1 cellular context compared by ENCODE assay signal in genomic region chr15:80152896-80153876, GRCh38.
TF ChIP-seq lines count a peak whose summit lies in the region.

Gene FAH, plus strand, starts transcription at chr15:80152999. Its CDS starts 56 bp downstream, at chr15:80153055.

TF ChIP-seq in HepG2, 621 proteins besides CTCF, POLR2A, EP300 and RAD21 (continued from another document and continues in another):
- TF ChIP-seq ZBTB37 (CRISPR knock-in tag; IDR thresholded peaks at IDR 0.05) (no peak), ZNF550 (CRISPR knock-in tag; IDR thresholded peaks at IDR 0.05; ENCODE audit: borderline replicate concordance) (no peak), ZNF33B (CRISPR knock-in tag; IDR thresholded peaks at IDR 0.05) (no peak), TMF1 (CRISPR knock-in tag; IDR thresholded peaks at IDR 0.05; ENCODE audit: low read depth) (peak; percentile 63; the same call in 1 of the 2 replicates), ZNF687 (CRISPR knock-in tag; IDR thresholded peaks at IDR 0.05) (peak; percentile 92), ZSCAN5A (CRISPR knock-in tag; IDR thresholded peaks at IDR 0.05; ENCODE audit: borderline replicate concordance) (no peak), NR1H2 (CRISPR knock-in tag; IDR thresholded peaks at IDR 0.05; ENCODE audit: borderline replicate concordance, low read depth) (no peak), ZNF232 (CRISPR knock-in tag; IDR thresholded peaks at IDR 0.05; ENCODE audit: borderline replicate concordance) (no peak), ZSCAN21 (CRISPR knock-in tag; IDR thresholded peaks at IDR 0.05; ENCODE audit: borderline replicate concordance) (peak; percentile 43; the same call in 1 of the 2 replicates), EED (CRISPR knock-in tag; IDR thresholded peaks at IDR 0.05) (no peak), PHF8 (CRISPR knock-in tag; IDR thresholded peaks at IDR 0.05) (peak; percentile 65), NFKB2 (CRISPR knock-in tag; IDR thresholded peaks at IDR 0.05; ENCODE audit: borderline replicate concordance) (peak; percentile 67; the same call in 1 of the 2 replicates), NR0B2 (CRISPR knock-in tag; IDR thresholded peaks at IDR 0.05) (peak; percentile 67), ZSCAN12 (CRISPR knock-in tag; IDR thresholded peaks at IDR 0.05) (no peak), ZNF337 (CRISPR knock-in tag; IDR thresholded peaks at IDR 0.05; ENCODE audit: borderline replicate concordance, low read depth) (peak; percentile 79; the same call in 1 of the 2 replicates), RXRB (CRISPR knock-in tag; IDR thresholded peaks at IDR 0.05; ENCODE audit: borderline replicate concordance) (no peak; the same call in 1 of the 2 replicates), RNF219 (CRISPR knock-in tag; IDR thresholded peaks at IDR 0.05) (no peak), MTF2 (CRISPR knock-in tag; IDR thresholded peaks at IDR 0.05; ENCODE audit: borderline replicate concordance) (no peak), SMAD3 (CRISPR knock-in tag; IDR thresholded peaks at IDR 0.05) (no peak), ATM (IDR thresholded peaks at IDR 0.05; ENCODE audit: borderline replicate concordance) (no peak), ZNF513 (CRISPR knock-in tag; conservative IDR thresholded peaks at IDR 0.05) (no peak), ZHX1 (CRISPR knock-in tag; IDR thresholded peaks at IDR 0.05; ENCODE audit: low read depth) (no peak), ZSCAN30 (CRISPR knock-in tag; IDR thresholded peaks at IDR 0.05) (no peak), ZNF652 (CRISPR knock-in tag; IDR thresholded peaks at IDR 0.05; ENCODE audit: borderline replicate concordance, low read depth) (no peak), LCORL (IDR thresholded peaks at IDR 0.05) (no peak), LCORL (CRISPR knock-in tag; IDR thresholded peaks at IDR 0.05) (peak; percentile 79), SMARCE1 (IDR thresholded peaks at IDR 0.05; ENCODE audit: borderline replicate concordance) (no peak), HNRNPLL (IDR thresholded peaks at IDR 0.05; ENCODE audit: low read depth, low read length, poor library complexity, severe bottlenecking) (peak; percentile 70), TOPORS (CRISPR knock-in tag; IDR thresholded peaks at IDR 0.05) (no peak), ZNF770 (CRISPR knock-in tag; IDR thresholded peaks at IDR 0.05) (no peak), ZNF766 (CRISPR knock-in tag; IDR thresholded peaks at IDR 0.05; ENCODE audit: borderline replicate concordance) (0 out of 2 replicates have a peak, but pooled peaks have one; percentile 23), XRCC5 (optimal IDR thresholded peaks at IDR 0.05; ENCODE audit: low read length) (peak; percentile 29), HMGXB4 (CRISPR knock-in tag; IDR thresholded peaks at IDR 0.05; ENCODE audit: borderline replicate concordance in 1 of 2, low read depth in 1 of 2) (0 out of 4 replicates have a peak, but pooled peaks of 1 of the 2 experiments have one; percentile 45), MTA3 (CRISPR knock-in tag; IDR thresholded peaks at IDR 0.05) (no peak), ZNF235 (CRISPR knock-in tag; IDR thresholded peaks at IDR 0.05; ENCODE audit: borderline replicate concordance) (peak; percentile 86; the same call in 1 of the 2 replicates), HIC2 (CRISPR knock-in tag; IDR thresholded peaks at IDR 0.05; ENCODE audit: low read depth) (peak; percentile 45; the same call in 1 of the 2 replicates), ZBTB7B (CRISPR knock-in tag; IDR thresholded peaks at IDR 0.05) (peak; percentile 52; the same call in 1 of the 2 replicates), DNMT3B (CRISPR knock-in tag; conservative IDR thresholded peaks at IDR 0.05) (no peak), ZMYM2 (CRISPR knock-in tag; IDR thresholded peaks at IDR 0.05) (0 out of 2 replicates have a peak, but pooled peaks have one; percentile 20), ZNF713 (CRISPR knock-in tag; IDR thresholded peaks at IDR 0.05) (no peak), ONECUT2 (CRISPR knock-in tag; IDR thresholded peaks at IDR 0.05) (no peak)
